Comparison of ENCODE assay signal across 8 cellular contexts in the genomic region with DNA sequence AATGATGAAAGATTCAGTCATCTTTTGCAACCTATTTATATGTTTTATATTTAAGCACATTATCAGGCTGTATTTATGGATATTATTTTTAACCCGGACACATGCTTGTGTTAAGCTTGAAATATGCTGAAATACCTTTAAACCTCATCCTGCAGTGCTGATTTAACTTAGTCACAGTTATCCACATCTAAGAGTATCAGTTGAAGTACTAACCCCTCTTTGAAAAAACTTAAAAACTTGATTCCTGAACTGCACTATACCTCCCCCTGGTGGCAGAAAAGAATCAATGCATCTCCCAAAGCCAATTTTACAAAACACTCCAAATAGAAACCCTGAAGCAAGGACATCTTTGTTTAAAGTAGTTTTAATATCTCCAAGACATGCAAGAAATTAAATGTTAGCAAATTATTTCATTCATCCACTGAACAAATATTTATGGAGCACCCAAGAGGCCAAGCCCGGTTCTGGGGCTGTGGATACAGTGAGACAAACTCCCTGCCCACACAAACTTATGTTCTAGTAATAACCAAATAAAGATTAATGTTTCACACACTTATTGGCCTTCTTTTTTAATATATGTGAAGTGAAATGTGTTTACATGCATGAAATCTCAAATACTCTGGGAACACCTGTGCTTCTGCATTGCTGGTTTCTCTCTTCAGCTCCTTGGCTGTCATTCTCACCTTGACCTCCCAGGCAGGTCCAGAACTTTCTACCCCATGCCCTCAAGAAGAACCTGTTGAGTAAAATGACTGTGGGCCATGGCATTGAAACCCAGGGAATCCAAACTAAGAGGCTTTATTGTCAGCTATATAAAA. TPM values are rescaled to one million over a fixed set of nuclear protein-coding genes. Genes with fewer than 3 reads are reported as not detected.
A peak's percentile ranks its signal among the peaks of the same experiment; 100 is the strongest.
DNase-seq lines count a peak whose midpoint lies in the region; ATAC-seq lines count a peak whose summit lies in the region.

No MANE protein-coding gene starts in this region.

- H3K4me1 Mint-ChIP-seq in activated T-cell treated with anti-CD3 and anti-CD28 coated beads, Interleukin-2, amount 50 U/mL, for 24 hours (ENCODE audit: low read depth) = peaks cover 18% of the 10 kb centered on the region
- H3K4me1 Mint-ChIP-seq in activated CD8-positive, alpha-beta T cell treated with anti-CD3 and anti-CD28 coated beads, Interleukin-2, amount 10 ng/mL, durations not matched to agents 7 days and 5 days (ENCODE audit: low read depth) = peaks cover 10% of the 10 kb centered on the region

- DNase-seq in activated T-cell treated with anti-CD3 and anti-CD28 coated beads, Interleukin-2, amount 50 U/mL, for 24 hours = no peak
- no peak for DNase-seq in activated T-cell treated with anti-CD3 and anti-CD28 coated beads, Interleukin-2, amount 50 U/mL, for 1 hour
- DNase-seq in NCI-H1417 (lab: John Stamatoyannopoulos, UW) (peak; percentile 4 to 54 (median 16)), globus pallidus (ENCODE audit: low spot score) (peak; percentile 47)
- DNase-seq in activated CD8-positive, alpha-beta T cell treated with anti-CD3 and anti-CD28 coated beads, Interleukin-2, amount 10 ng/mL, durations not matched to agents 7 days and 5 days = peak; percentile 39

- H3K27ac ChIP-seq in rectal smooth muscle tissue (ENCODE audit: low read depth, low read length) = peak overlapping the region; percentile 72

- H3K4me1 ChIP-seq in rectal smooth muscle tissue (ENCODE audit: control insufficient read depth, insufficient read depth, low read length) = peaks cover 43% of the 10 kb centered on the region

- peaks cover 3% of the 10 kb centered on the region for H3K36me3 Mint-ChIP-seq in activated T-cell treated with anti-CD3 and anti-CD28 coated beads, Interleukin-2, amount 50 U/mL, for 24 hours (ENCODE audit: low read depth)
- no peaks in the 10 kb centered on the region for H3K36me3 Mint-ChIP-seq in activated CD8-positive, alpha-beta T cell treated with anti-CD3 and anti-CD28 coated beads, Interleukin-2, amount 10 ng/mL, durations not matched to agents 7 days and 5 days (ENCODE audit: low read depth)

- peak; percentile 60 for ATAC-seq in activated CD8-positive, alpha-beta T cell treated with anti-CD3 and anti-CD28 coated beads, Interleukin-2, amount 10 ng/mL, durations not matched to agents 7 days and 5 days
- ATAC-seq in HG02678 (IDR thresholded peaks at IDR 0.05; ENCODE audit: unreplicated experiment) (no peak), HG03439 (IDR thresholded peaks at IDR 0.05; ENCODE audit: unreplicated experiment) (no peak)

- H3K4me3 ChIP-seq in rectal smooth muscle tissue (ENCODE audit: low read length) = peak overlapping the region; percentile 12

- no peaks in the 10 kb centered on the region for H3K27me3 ChIP-seq in rectal smooth muscle tissue (ENCODE audit: control insufficient read depth, insufficient read depth, low read length)

- no peak overlapping the region for H3K9ac ChIP-seq in rectal smooth muscle tissue (ENCODE audit: low read length)

- H3K4me3 Mint-ChIP-seq in activated T-cell treated with anti-CD3 and anti-CD28 coated beads, Interleukin-2, amount 50 U/mL, for 24 hours = peak overlapping the region; percentile 62
- H3K4me3 Mint-ChIP-seq in activated CD8-positive, alpha-beta T cell treated with anti-CD3 and anti-CD28 coated beads, Interleukin-2, amount 10 ng/mL, durations not matched to agents 7 days and 5 days = no peak overlapping the region

- POLR2A ChIA-PET in activated CD8-positive, alpha-beta T cell treated with anti-CD3 and anti-CD28 coated beads, Interleukin-2, amount 10 ng/mL, durations not matched to agents 7 days and 5 days (lab: Charles Lee) = no interaction called here

- CTCF ChIA-PET in activated CD8-positive, alpha-beta T cell treated with anti-CD3 and anti-CD28 coated beads, Interleukin-2, amount 10 ng/mL, durations not matched to agents 7 days and 5 days (lab: Charles Lee) = interaction anchor here (0.6 to 3.3 kb wide), 28 partner anchors 9 to 199 kb away, joined by 3 to 15 read pairs (median 4); a partner anchor contains a TSS

- H3K36me3 ChIP-seq in rectal smooth muscle tissue (ENCODE audit: control insufficient read depth, insufficient read depth, low read length) = peaks cover 5% of the 10 kb centered on the region

- peak overlapping the region; percentile 90 for H3K27ac Mint-ChIP-seq in activated T-cell treated with anti-CD3 and anti-CD28 coated beads, Interleukin-2, amount 50 U/mL, for 24 hours
- H3K27ac Mint-ChIP-seq in activated CD8-positive, alpha-beta T cell treated with anti-CD3 and anti-CD28 coated beads, Interleukin-2, amount 10 ng/mL, durations not matched to agents 7 days and 5 days = peak overlapping the region; percentile 1

- no peaks in the 10 kb centered on the region for H3K27me3 Mint-ChIP-seq in activated T-cell treated with anti-CD3 and anti-CD28 coated beads, Interleukin-2, amount 50 U/mL, for 24 hours
- no peaks in the 10 kb centered on the region for H3K27me3 Mint-ChIP-seq in activated CD8-positive, alpha-beta T cell treated with anti-CD3 and anti-CD28 coated beads, Interleukin-2, amount 10 ng/mL, durations not matched to agents 7 days and 5 days (ENCODE audit: low read depth)

- H3K9me3 Mint-ChIP-seq in activated T-cell treated with anti-CD3 and anti-CD28 coated beads, Interleukin-2, amount 50 U/mL, for 24 hours = no peaks in the 10 kb centered on the region
- H3K9me3 Mint-ChIP-seq in activated CD8-positive, alpha-beta T cell treated with anti-CD3 and anti-CD28 coated beads, Interleukin-2, amount 10 ng/mL, durations not matched to agents 7 days and 5 days (ENCODE audit: insufficient read depth) = no peaks in the 10 kb centered on the region

RNA-seq across cellular contexts. Expression of a gene that starts 44.0 kb away (rescaled TPM):
- total RNA-seq in activated CD8-positive, alpha-beta T cell treated with anti-CD3 and anti-CD28 coated beads, Interleukin-2, amount 10 ng/mL, durations not matched to agents 7 days and 5 days = 10 to 100 TPM; 11.2 to 13.0 TPM

Comparison
In these comparisons a context has a peak if more than half of its experiments do, and no peak if none do; other contexts are left out.
1. DNase-seq: peak in NCI-H1417 (3 of 3), activated CD8-positive, alpha-beta T cell treated with anti-CD3 and anti-CD28 coated beads, Interleukin-2, amount 10 ng/mL, durations not matched to agents 7 days and 5 days (single experiment) and globus pallidus (single experiment); none in activated T-cell treated with anti-CD3 and anti-CD28 coated beads, Interleukin-2, amount 50 U/mL, for 24 hours (single experiment) and activated T-cell treated with anti-CD3 and anti-CD28 coated beads, Interleukin-2, amount 50 U/mL, for 1 hour (single experiment).